8 cellular contexts compared by ENCODE assay signal in the genomic region with DNA sequence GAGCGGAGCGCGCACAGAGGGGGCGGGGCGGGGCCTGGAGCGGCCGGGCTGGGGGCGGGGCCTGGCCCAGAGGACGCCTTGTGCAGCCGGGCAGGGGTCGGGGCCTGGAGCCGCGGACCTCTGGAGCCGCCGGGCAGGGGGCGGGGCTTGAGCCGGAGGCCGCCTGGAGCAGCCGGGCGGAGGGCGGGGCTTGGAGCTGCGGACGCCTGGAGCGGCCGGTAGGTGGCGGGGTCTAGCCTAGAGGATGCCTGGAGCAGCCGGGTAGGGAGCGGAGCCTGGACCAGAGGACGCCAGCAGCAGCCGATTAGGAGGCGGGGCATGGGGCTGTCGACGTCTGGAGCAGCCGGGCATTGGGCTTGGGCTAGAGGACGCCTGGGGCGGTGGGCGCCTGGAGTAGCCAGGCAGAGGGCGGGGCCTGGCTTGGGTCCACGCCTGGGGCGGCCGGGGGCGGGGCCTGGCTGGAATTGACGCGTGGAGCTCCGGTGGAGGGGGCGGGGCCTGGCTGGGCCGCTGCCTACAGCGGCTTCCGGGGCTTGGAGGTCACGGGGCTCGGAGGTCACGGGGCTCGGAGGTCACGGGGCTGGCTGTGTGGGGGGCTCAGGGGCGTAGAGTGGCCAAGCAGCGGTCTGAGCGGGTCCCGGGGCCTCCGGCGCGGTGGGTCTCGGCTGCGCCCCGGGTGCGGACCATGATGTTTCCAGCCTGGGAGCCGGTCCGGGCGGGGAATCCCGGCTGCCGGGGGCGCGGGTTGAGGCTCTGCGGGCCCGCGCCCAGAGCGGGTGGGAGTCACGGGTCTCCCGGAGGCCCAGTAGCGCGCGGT. TPM values are rescaled to one million over a fixed set of nuclear protein-coding genes. Genes with fewer than 3 reads are reported as not detected.
DNase-seq lines count a peak whose midpoint lies in the region; ATAC-seq, FAIRE-seq and TF ChIP-seq lines count a peak whose summit lies in the region.

Gene ANKRD10 (minus strand): TSS at position 13 of the 817 bp plus-strand sequence. CDS start 135 bp downstream, outside the sequence.

- H3K9me3 ChIP-seq in T-helper 17 cell (ENCODE audit: control insufficient read depth, low read length, poor library complexity, severe bottlenecking) (no peaks in the 10 kb centered on the region), psoas muscle (no peaks in the 10 kb centered on the region)

- H3K4me1 Mint-ChIP-seq in T-helper 17 cell: peaks cover 26% of the 10 kb centered on the region

- H3K27ac Mint-ChIP-seq in T-helper 17 cell: peak within 1 kb of the TSS; percentile 95

- H3K27me3 Mint-ChIP-seq in T-helper 17 cell: no peaks in the 10 kb centered on the region

- no peaks in the 10 kb centered on the region for H3K27me3 ChIP-seq in psoas muscle (ENCODE audit: insufficient read depth in 3 of 3, low read length in 2 of 3)

- peaks cover 43% of the 10 kb centered on the region for H3K4me1 ChIP-seq in psoas muscle

- H3K4me3 Mint-ChIP-seq in T-helper 17 cell: peak within 1 kb of the TSS; percentile 91

- no peaks in the 10 kb centered on the region for H3K36me3 Mint-ChIP-seq in T-helper 17 cell (ENCODE audit: low read depth)

- H3K27ac ChIP-seq in psoas muscle: peak within 1 kb of the TSS; percentile 99

- peak within 1 kb of the TSS; percentile 89 for H3K4me3 ChIP-seq in psoas muscle

- WGBS in psoas muscle, 3 donors: 0 to 1% (median 0%) methylated on average over 27 to 80 of the region's 81 CpGs

- peaks cover 0 to 2% of the 10 kb centered on the region in 2 donors for H3K36me3 ChIP-seq in psoas muscle (ENCODE audit: insufficient read depth in 1 of 2, low read depth in 1 of 2)

- ATAC-seq in GM18498 (IDR thresholded peaks at IDR 0.05; ENCODE audit: unreplicated experiment) (peak; percentile 78), HG02938 (IDR thresholded peaks at IDR 0.05; ENCODE audit: unreplicated experiment) (peak; percentile 71), T-helper 17 cell (peak; percentile 81), left ventricle myocardium superior (peak; percentile 92), psoas muscle (peak; percentile 79 to 88 (median 82))

- FAIRE-seq in urothelium cell line (lab: Jason Lieb, UNC): no peak

- TF ChIP-seq CTCF in psoas muscle (IDR thresholded peaks at IDR 0.05): peak; percentile 86

- intact Hi-C loops in left ventricle myocardium superior (cut with micrococcal nuclease): no loop called here
- intact Hi-C loops in psoas muscle (cut with DNase I): loop anchor here (1.0 to 10.0 kb wide), 4 partner anchors 45 to 300 kb away; no protein-coding TSS in a partner anchor

- DNase-seq in NCI-H1694 treated with DMSO at 0.1 percent for 48 hours (lab: John Stamatoyannopoulos, UW) (peak; percentile 96), T-helper 17 cell (peak; percentile 85 to 95 (median 89)), amygdala (lab: John Stamatoyannopoulos, UW) (peak; percentile 92 to 100 (median 98)), left ventricle myocardium superior (peak; percentile 99), psoas muscle (peak; percentile 99 to 100), urothelium cell line (ENCODE audit: low spot score) (peak; percentile 95)

RNA-seq across cellular contexts. Expression of gene ANKRD10, which starts in this region (rescaled TPM):
- 100 to 1,000 TPM; 110 to 135 TPM for total RNA-seq in T-helper 17 cell
- 49.4 TPM for total RNA-seq in left ventricle myocardium superior
- total RNA-seq in psoas muscle: 100 to 1,000 TPM; 106 to 225 (median 159) TPM
- 100 to 1,000 TPM in 1 of 3 donors, 10 to 100 TPM in 2; 82.0 to 123 (median 99.3) TPM for polyA plus RNA-seq in psoas muscle

Comparison
In these comparisons a context has a peak if more than half of its experiments do, and no peak if none do; other contexts are left out.
1. Peak in every context shown above with its lines: DNase-seq, ATAC-seq, H3K4me3 ChIP-seq and H3K27ac ChIP-seq.